12 cellular contexts compared by ENCODE assay signal in the genomic region with DNA sequence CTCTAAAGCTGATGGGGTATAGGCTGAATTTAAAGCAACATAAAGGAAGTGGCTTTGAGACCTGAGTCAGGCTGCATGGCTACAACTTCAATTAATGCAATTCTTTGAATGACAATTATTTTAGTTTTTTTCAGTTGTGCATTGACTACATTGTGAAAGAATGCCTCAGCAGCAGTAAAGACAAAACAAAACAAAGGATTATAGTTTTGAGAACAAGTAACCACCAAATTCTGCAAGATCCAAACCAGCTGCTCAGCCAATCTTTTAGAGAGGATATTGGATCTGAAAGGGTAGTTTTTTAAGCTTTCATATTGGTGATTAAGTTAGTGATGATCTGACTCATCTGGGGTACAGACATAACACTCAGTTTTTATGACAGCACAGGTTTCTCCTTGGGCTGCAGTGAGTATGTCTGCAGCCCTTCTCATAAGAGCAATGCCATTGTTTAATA.
DNase-seq lines count a peak whose midpoint lies in the region; ATAC-seq lines count a peak whose summit lies in the region.
"Had no signal": no experiment of that assay in that cellular context is flagged by ENCODE, and none has a peak within 500 bp of the region (broad histone marks: within the 10 kb centered on the region; RNA-seq: fewer than 3 reads in every experiment).

No MANE protein-coding gene starts in this region.

- ATAC-seq in GM19025 (IDR thresholded peaks at IDR 0.05; ENCODE audit: low read depth, unreplicated experiment) (peak; percentile 71), HG02981 (IDR thresholded peaks at IDR 0.05; ENCODE audit: unreplicated experiment) (peak; percentile 79), GM19328 (IDR thresholded peaks at IDR 0.05; ENCODE audit: unreplicated experiment) (no peak)

- DNase-seq in ELR (ENCODE audit: low read depth) (peak; percentile 17), dedifferentiated amniotic fluid mesenchymal stem cell (ENCODE audit: extremely low spot score) (peak; percentile 31), LoVo (ENCODE audit: low spot score) (no peak), globus pallidus (ENCODE audit: low spot score) (no peak), midbrain (lab: John Stamatoyannopoulos, UW) (no peak)
- DNase-seq: activated T-cell treated with anti-CD3 and anti-CD28 coated beads, Interleukin-2, amount 50 U/mL, for 1 hour; CD4-positive, alpha-beta T cell; central memory CD4-positive, alpha-beta T cell; NCI-H187 treated with DMSO at 0.1 percent for 48 hours had no signal

Comparison
In these comparisons a context has a peak if more than half of its experiments do, and no peak if none do; other contexts are left out.
1. DNase-seq: peak in ELR (single experiment) and dedifferentiated amniotic fluid mesenchymal stem cell (single experiment); none in LoVo (single experiment), globus pallidus (single experiment) and midbrain (single experiment).